8 cellular contexts compared by ENCODE assay signal in the genomic region with DNA sequence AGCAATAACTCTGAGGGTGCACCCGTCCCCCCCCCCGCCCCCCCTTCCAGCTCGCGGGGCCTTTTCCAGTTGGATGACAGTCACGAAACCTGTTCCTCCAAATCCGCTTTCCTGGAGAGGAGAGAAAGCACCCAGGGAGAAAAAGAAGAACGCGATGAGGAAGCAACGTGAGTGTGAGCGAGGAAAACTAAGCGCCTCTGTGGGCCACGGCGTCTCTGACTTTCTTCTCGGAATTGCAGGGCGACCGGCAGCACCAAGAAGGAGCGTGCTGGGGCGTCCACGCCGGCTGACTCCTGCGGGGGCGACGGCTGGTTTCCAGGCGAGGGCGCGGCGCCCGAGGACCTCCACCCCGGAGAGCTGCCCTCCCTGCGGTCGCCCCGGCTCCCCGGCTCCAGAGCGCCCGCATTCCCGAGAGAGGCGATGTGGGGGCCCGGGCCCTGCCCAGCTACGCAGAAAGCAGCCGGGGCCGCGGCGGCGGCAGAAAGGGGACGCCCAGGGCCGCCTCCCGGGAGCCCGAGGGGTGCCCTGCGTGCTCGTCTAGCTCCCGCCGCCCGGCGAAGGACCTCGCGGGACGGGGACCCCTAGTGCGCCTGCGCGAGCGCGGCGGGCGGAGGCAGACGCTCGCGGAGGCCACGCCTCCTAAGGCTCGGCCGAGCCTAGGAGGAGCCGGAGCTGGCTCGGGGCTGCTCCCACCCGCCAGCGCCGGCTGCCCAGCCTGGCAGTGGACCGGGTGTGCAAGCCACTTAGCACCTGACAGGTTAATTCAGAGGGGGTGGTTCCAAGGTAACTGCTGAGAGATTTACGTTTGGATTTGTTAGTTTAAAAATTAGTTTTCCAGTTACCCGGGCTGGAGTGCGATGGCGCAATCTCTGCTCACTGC. TPM values are rescaled to one million over a fixed set of nuclear protein-coding genes. Genes with fewer than 3 reads are reported as not detected.
DNase-seq lines count a peak whose midpoint lies in the region; ATAC-seq and TF ChIP-seq lines count a peak whose summit lies in the region.

No MANE protein-coding gene starts in this region.

- no peaks in the 10 kb centered on the region for H3K9me3 Mint-ChIP-seq in activated CD8-positive, alpha-beta T cell treated with anti-CD3 and anti-CD28 coated beads for 36 hours

- peaks cover 28% of the 10 kb centered on the region for H3K4me1 Mint-ChIP-seq in activated CD8-positive, alpha-beta T cell treated with anti-CD3 and anti-CD28 coated beads for 36 hours (ENCODE audit: low read depth)

- peak overlapping the region; percentile 71 for H3K27ac Mint-ChIP-seq in activated CD8-positive, alpha-beta T cell treated with anti-CD3 and anti-CD28 coated beads for 36 hours

- ATAC-seq in GM19455 (IDR thresholded peaks at IDR 0.05; ENCODE audit: unreplicated experiment), result peak; percentile 93
- ATAC-seq in activated CD8-positive, alpha-beta T cell treated with anti-CD3 and anti-CD28 coated beads for 36 hours, result peak; percentile 86

- intact Hi-C loops in activated CD8-positive, alpha-beta T cell treated with anti-CD3 and anti-CD28 coated beads for 36 hours (cut with micrococcal nuclease), result no loop called here

- peaks cover 14% of the 10 kb centered on the region for H3K36me3 Mint-ChIP-seq in activated CD8-positive, alpha-beta T cell treated with anti-CD3 and anti-CD28 coated beads for 36 hours (ENCODE audit: low read depth)

- H3K4me3 Mint-ChIP-seq in activated CD8-positive, alpha-beta T cell treated with anti-CD3 and anti-CD28 coated beads for 36 hours, result peak overlapping the region; percentile 81

- peaks cover 36% of the 10 kb centered on the region for H3K27me3 Mint-ChIP-seq in activated CD8-positive, alpha-beta T cell treated with anti-CD3 and anti-CD28 coated beads for 36 hours

- CTCF ChIA-PET in activated CD8-positive, alpha-beta T cell treated with anti-CD3 and anti-CD28 coated beads for 36 hours (lab: Charles Lee), result interaction anchor here (0.9 to 9.0 kb wide), 13 partner anchors 8 to 338 kb away, joined by 3 to 129 read pairs (median 3); a partner anchor contains a TSS

- POLR2A ChIA-PET in activated CD8-positive, alpha-beta T cell treated with anti-CD3 and anti-CD28 coated beads for 36 hours (lab: Charles Lee), result interaction anchor here (0.6 to 7.8 kb wide), 16 partner anchors 9 to 1787 kb away, joined by 3 to 81 read pairs (median 4); a partner anchor contains a TSS

- no peak for TF ChIP-seq CTCF in activated CD8-positive, alpha-beta T cell treated with anti-CD3 and anti-CD28 coated beads for 36 hours (IDR thresholded peaks at IDR 0.05)

- DNase-seq in CD1c-positive myeloid dendritic cell (ENCODE audit: extremely low spot score), result peak; percentile 97
- DNase-seq in HK-2 (ENCODE audit: unreplicated experiment), result peak; percentile 89
- peak; percentile 83 for DNase-seq in NCI-H82 treated with DMSO at 0.1 percent for 48 hours (lab: John Stamatoyannopoulos, UW; ENCODE audit: unreplicated experiment)
- DNase-seq in activated CD8-positive, alpha-beta T cell treated with anti-CD3 and anti-CD28 coated beads for 36 hours, result peak; percentile 83
- DNase-seq in ecto neural progenitor cell (ENCODE audit: low spot score), result peak; percentile 85
- DNase-seq in lung microvascular endothelial cell (ENCODE audit: low read depth in 2 of 2), result peak; percentile 80 to 83
- DNase-seq in stimulated activated CD4-positive, alpha-beta T cell treated with anti-CD3 and anti-CD28 coated beads, TNF-alpha, amount 100 ng/mL, for 24 hours (ENCODE audit: low read depth in 3 of 3), result peak; percentile 62 to 83 (median 74)

RNA-seq across cellular contexts. Expression of a gene that starts 15.3 kb away (rescaled TPM):
- not detected for total RNA-seq in activated CD8-positive, alpha-beta T cell treated with anti-CD3 and anti-CD28 coated beads for 36 hours
- total RNA-seq in lung microvascular endothelial cell, result not detected in 2 replicates

RNA-seq across cellular contexts. Expression of a gene that starts 20.9 kb away (rescaled TPM):
- total RNA-seq in activated CD8-positive, alpha-beta T cell treated with anti-CD3 and anti-CD28 coated beads for 36 hours, result 100 to 1,000 TPM; 110 to 125 TPM
- 7.7 and 14.4 TPM in 2 replicates for total RNA-seq in lung microvascular endothelial cell

RNA-seq across cellular contexts. Expression of a gene that starts 43.8 kb away (rescaled TPM):
- 100 to 1,000 TPM; 450 to 466 TPM for total RNA-seq in activated CD8-positive, alpha-beta T cell treated with anti-CD3 and anti-CD28 coated beads for 36 hours
- 379 and 608 TPM in 2 replicates for total RNA-seq in lung microvascular endothelial cell

Comparison
In these comparisons a context has a peak if more than half of its experiments do, and no peak if none do; other contexts are left out.
1. Peak in every context shown above with its lines: DNase-seq and ATAC-seq.